ENCODE assay signal across 8 cellular contexts in genomic region chr1:37553927-37554808, GRCh38. TPM values are rescaled to one million over a fixed set of nuclear protein-coding genes. Genes with fewer than 3 reads are reported as not detected.
DNase-seq lines count a peak whose midpoint lies in the region; FAIRE-seq and TF ChIP-seq lines count a peak whose summit lies in the region.

SNIP1 (minus strand) TSS chr1:37554293; CDS start chr1:37554229, 64 bp downstream.

- H4K8ac ChIP-seq in neuronal stem cell (ENCODE audit: low read depth, low read length), result no peak within 1 kb of the TSS

- no CpG with 5 or more reads among the region's 54 CpGs for WGBS in neuronal stem cell (ENCODE audit: extremely low coverage in 2 of 2, insufficient read length in 2 of 2, insufficient replicate concordance in 1 of 2), 2 donors

- no peak within 1 kb of the TSS for H3K14ac ChIP-seq in neuronal stem cell (ENCODE audit: low read length)

- FAIRE-seq in frontal cortex (lab: Jason Lieb, UNC), result no peak

- H3K27me3 ChIP-seq in neuronal stem cell (ENCODE audit: control insufficient read depth in 3 of 3, insufficient read depth in 3 of 3, low read depth in 1 of 3, low read length in 3 of 3) (no peaks in the 10 kb centered on the region), subcutaneous abdominal adipose tissue (ENCODE audit: control insufficient read depth in 5 of 5, insufficient read depth in 4 of 5, low read length in 5 of 5) (no peaks in the 10 kb centered on the region)

- peaks cover 12 to 35% of the 10 kb centered on the region in 2 experiments; a peak in 2 of 3 replicates for H3K36me3 ChIP-seq in HEK293 (ENCODE audit: control insufficient read depth in 2 of 2, insufficient read depth in 1 of 2, low read length in 2 of 2)
- H3K36me3 ChIP-seq in neuronal stem cell (replicated peaks in 1 of 2; ENCODE audit: control insufficient read depth in 2 of 2, insufficient read depth in 2 of 2, low read length in 2 of 2), result peaks cover 4 to 41% of the 10 kb centered on the region in 2 donors
- peaks cover 0 to 22% (median 13%) of the 10 kb centered on the region in 5 donors for H3K36me3 ChIP-seq in subcutaneous abdominal adipose tissue (ENCODE audit: control insufficient read depth in 5 of 5, insufficient read depth in 5 of 5, low read length in 5 of 5)

- no peak within 1 kb of the TSS for H2BK12ac ChIP-seq in neuronal stem cell (ENCODE audit: low read length)

- peak within 1 kb of the TSS; percentile 70 for H3K23ac ChIP-seq in neuronal stem cell (ENCODE audit: low read depth, low read length, poor library complexity)

- H4K91ac ChIP-seq in neuronal stem cell (ENCODE audit: low read depth, low read length, poor library complexity), result no peak within 1 kb of the TSS

- H3K9ac ChIP-seq in neuronal stem cell (ENCODE audit: low read depth, low read length, poor library complexity) (peak within 1 kb of the TSS; percentile 89), subcutaneous abdominal adipose tissue (ENCODE audit: low read length in 5 of 5) (peak within 1 kb of the TSS; percentile 90 to 99 (median 95))

- H3K9me3 ChIP-seq in HEK293 (ENCODE audit: control insufficient read depth, insufficient read depth, low read depth, low read length) (no peaks in the 10 kb centered on the region), neuronal stem cell (replicated peaks in 1 of 2; ENCODE audit: control insufficient read depth in 2 of 2, insufficient read depth in 1 of 2, low read depth in 1 of 2, low read length in 2 of 2) (peaks cover 0 to 4% of the 10 kb centered on the region in 2 donors), subcutaneous abdominal adipose tissue (ENCODE audit: control insufficient read depth in 5 of 5, low read length in 5 of 5) (no peaks in the 10 kb centered on the region)

- no peak within 1 kb of the TSS for H2AK5ac ChIP-seq in neuronal stem cell (ENCODE audit: low read depth, low read length)

- H2BK15ac ChIP-seq in neuronal stem cell (ENCODE audit: low read length), result no peak within 1 kb of the TSS

- H3K27ac ChIP-seq in HEK293 (ENCODE audit: extremely low read depth, low read depth, low read length) (no peak within 1 kb of the TSS; the same call in 1 of the 2 replicates), neuronal stem cell (replicated peaks; ENCODE audit: low read length) (no peak within 1 kb of the TSS), subcutaneous abdominal adipose tissue (ENCODE audit: low read depth, low read length) (peak within 1 kb of the TSS; percentile 79)

- POLR2A ChIA-PET in HEK293 (lab: Yijun Ruan, JAX), result interaction anchor here (0.7 to 2.0 kb wide), 8 partner anchors 10 to 1189 kb away, joined by 3 to 11 read pairs (median 5); partner anchors contain the start of genes GNL2, MEAF6 and ZC3H12A

- DNase-seq in EH (ENCODE audit: low read depth) (peak; percentile 96), NB4 (ENCODE audit: low read depth) (peak; percentile 92), SK-N-DZ (ENCODE audit: low spot score) (peak; percentile 89), frontal cortex (ENCODE audit: low spot score in 2 of 2) (peak; percentile 97 to 98), neuronal stem cell (ENCODE audit: low spot score) (peak; percentile 71)
- peak; percentile 93 for DNase-seq in activated naive CD4-positive, alpha-beta T cell treated with Interleukin-2 at 50 U/mL for 16 hours

- peak within 1 kb of the TSS; percentile 74 for H3K4me2 ChIP-seq in neuronal stem cell (ENCODE audit: insufficient read depth, low read length, poor library complexity, severe bottlenecking)

- H3K4me3 ChIP-seq in HEK293 (ENCODE audit: low read depth, low read length), result peak within 1 kb of the TSS; percentile 99
- H3K4me3 ChIP-seq in NB4 (ENCODE audit: low read depth, low read length), result peak within 1 kb of the TSS; percentile 97
- peak within 1 kb of the TSS; percentile 98 for H3K4me3 ChIP-seq in neuronal stem cell (ENCODE audit: low read length in 2 of 2)
- peak within 1 kb of the TSS; percentile 94 to 100 (median 99) for H3K4me3 ChIP-seq in subcutaneous abdominal adipose tissue (ENCODE audit: low read depth in 1 of 5, low read length in 5 of 5)

- H3K18ac ChIP-seq in neuronal stem cell (ENCODE audit: low read length), result peak within 1 kb of the TSS; percentile 87

- H2BK5ac ChIP-seq in neuronal stem cell (ENCODE audit: low read length), result no peak within 1 kb of the TSS

- no peak within 1 kb of the TSS for H2BK120ac ChIP-seq in neuronal stem cell (ENCODE audit: low read depth, low read length)

- CTCF ChIA-PET in HEK293 (lab: Yijun Ruan, JAX), result interaction anchor here (1.6 kb wide), 1 partner anchor 40 kb away, joined by 4 read pairs; the partner anchor contains the start of gene MEAF6

- no peak within 1 kb of the TSS for H3K4ac ChIP-seq in neuronal stem cell (ENCODE audit: low read length)

- peak within 1 kb of the TSS; percentile 93 for H2AFZ ChIP-seq in neuronal stem cell (ENCODE audit: low read length)

- peaks cover 12% of the 10 kb centered on the region for H3K79me1 ChIP-seq in neuronal stem cell (ENCODE audit: low read depth, low read length)

- TF ChIP-seq POLR2A in NB4 (IDR thresholded peaks at IDR 0.05; ENCODE audit: extremely low read depth, insufficient read length), result peak; percentile 71

- H3K4me1 ChIP-seq in HEK293 (ENCODE audit: control insufficient read depth, insufficient read depth, low read length) (peaks cover 4% of the 10 kb centered on the region; the same call in 1 of the 2 replicates), neuronal stem cell (ENCODE audit: control insufficient read depth in 2 of 2, insufficient read depth in 1 of 2, low read depth in 1 of 2, low read length in 2 of 2) (peaks cover 14 to 15% of the 10 kb centered on the region in 2 donors), subcutaneous abdominal adipose tissue (ENCODE audit: control insufficient read depth in 5 of 5, insufficient read depth in 5 of 5, low read length in 5 of 5) (peaks cover 0 to 34% (median 29%) of the 10 kb centered on the region in 5 donors)

- TF ChIP-seq CTCF in HEK293 (tag by site-specific recombination; IDR thresholded peaks at IDR 0.05) (no peak), NB4 (IDR thresholded peaks at IDR 0.05; ENCODE audit: low read depth, low read length) (no peak)

TF ChIP-seq in HEK293, 187 proteins besides CTCF, POLR2A, EP300 and RAD21 (continues in another document):
- TF ChIP-seq ZBTB21 (tag by site-specific recombination; IDR thresholded peaks at IDR 0.05) (peak; percentile 64), ZNF76 (tag by site-specific recombination; IDR thresholded peaks at IDR 0.05; ENCODE audit: borderline replicate concordance, low read depth) (peak; percentile 91), GLI4 (tag by site-specific recombination; IDR thresholded peaks at IDR 0.05) (0 out of 2 replicates have a peak, but pooled peaks have one; percentile 65), ZNF664 (tag by site-specific recombination; IDR thresholded peaks at IDR 0.05) (no peak), GFI1B (tag by site-specific recombination; IDR thresholded peaks at IDR 0.05) (no peak), ZBTB49 (tag by site-specific recombination; IDR thresholded peaks at IDR 0.05; ENCODE audit: low read depth) (no peak), ZSCAN18 (tag by site-specific recombination; IDR thresholded peaks at IDR 0.05) (no peak), ZFP41 (tag by site-specific recombination; IDR thresholded peaks at IDR 0.05; ENCODE audit: borderline replicate concordance) (no peak), ZNF529 (tag by site-specific recombination; IDR thresholded peaks at IDR 0.05; ENCODE audit: insufficient replicate concordance) (no peak), ZNF747 (tag by site-specific recombination; IDR thresholded peaks at IDR 0.05) (no peak), ZNF335 (tag by site-specific recombination; conservative IDR thresholded peaks at IDR 0.05) (peak; percentile 77)

RNA-seq across cellular contexts. Expression of gene SNIP1, which starts in this region (rescaled TPM):
- polyA plus RNA-seq in SK-N-DZ (2014; cell fraction: cytosol; rRNA removed), result 5.6 and 9.4 TPM in 2 replicates
- 6.4 and 11.2 TPM in 2 replicates for polyA plus RNA-seq in SK-N-DZ (2014; cell fraction: nucleus; rRNA removed)
- total RNA-seq in frontal cortex, result 29.8 TPM
- polyA plus RNA-seq in neuronal stem cell (2013, experiment 1 of 2), result 5.4 TPM
- 6.2 TPM for polyA plus RNA-seq in neuronal stem cell (2013, experiment 2 of 2)
